ENCODE assay signal across 9 cellular contexts in genomic region chr2:193584001-193584400, GRCh38.
DNase-seq lines count a peak whose midpoint lies in the region; ATAC-seq, FAIRE-seq and TF ChIP-seq lines count a peak whose summit lies in the region.
"Had no signal": no experiment of that assay in that cellular context is flagged by ENCODE, and none has a peak within 500 bp of the region (broad histone marks: within the 10 kb centered on the region; RNA-seq: fewer than 3 reads in every experiment).

No MANE protein-coding gene starts in this region.

- H3K4me1 Mint-ChIP-seq in MCF 10A (ENCODE audit: insufficient read depth, unreplicated experiment) = no peaks in the 10 kb centered on the region
- no peaks in the 10 kb centered on the region for H3K4me1 Mint-ChIP-seq in CD4-positive, alpha-beta memory T cell
- H3K4me1 Mint-ChIP-seq: T-helper 17 cell had no signal

- no peak overlapping the region for H3K27ac ChIP-seq in breast epithelium
- H3K27ac ChIP-seq in CD4-positive, alpha-beta memory T cell (ENCODE audit: low read depth, low read length) = no peak overlapping the region

- no peak overlapping the region for H3K4me3 Mint-ChIP-seq in MCF 10A (ENCODE audit: unreplicated experiment)
- peak overlapping the region in 1 of 8 donors; percentile 3 for H3K4me3 Mint-ChIP-seq in CD4-positive, alpha-beta memory T cell
- H3K4me3 Mint-ChIP-seq: T-helper 17 cell had no signal

- H3K9me3 Mint-ChIP-seq in MCF 10A (ENCODE audit: unreplicated experiment) = no peaks in the 10 kb centered on the region
- H3K9me3 Mint-ChIP-seq in CD4-positive, alpha-beta memory T cell = peaks cover 0 to 7% (median 2%) of the 10 kb centered on the region in 8 donors

- H3K27ac Mint-ChIP-seq in MCF 10A (ENCODE audit: low read depth, unreplicated experiment) = peak overlapping the region; percentile 2
- no peak overlapping the region for H3K27ac Mint-ChIP-seq in CD4-positive, alpha-beta memory T cell
- H3K27ac Mint-ChIP-seq: T-helper 17 cell had no signal

- FAIRE-seq in urothelium cell line (lab: Jason Lieb, UNC) = no peak

- H3K4me1 ChIP-seq in breast epithelium = no peaks in the 10 kb centered on the region
- H3K4me1 ChIP-seq in CD4-positive, alpha-beta memory T cell (ENCODE audit: insufficient read depth, low read length) = no peaks in the 10 kb centered on the region

- TF ChIP-seq POLR2A in breast epithelium (IDR thresholded peaks at IDR 0.05) = no peak

- peaks cover 5% of the 10 kb centered on the region for H3K36me3 ChIP-seq in breast epithelium
- no peaks in the 10 kb centered on the region for H3K36me3 ChIP-seq in CD4-positive, alpha-beta memory T cell (ENCODE audit: insufficient read depth, low read length)

- H3K36me3 Mint-ChIP-seq in MCF 10A (ENCODE audit: insufficient read depth, unreplicated experiment) = no peaks in the 10 kb centered on the region
- no peaks in the 10 kb centered on the region for H3K36me3 Mint-ChIP-seq in CD4-positive, alpha-beta memory T cell

- H3K4me3 ChIP-seq in breast epithelium (no peak overlapping the region), fibroblast of the aortic adventitia (ENCODE audit: low read depth, low read length) (no peak overlapping the region)
- H3K4me3 ChIP-seq in CD4-positive, alpha-beta memory T cell (ENCODE audit: low read length in 2 of 2) = no peak overlapping the region

- H3K27me3 Mint-ChIP-seq in MCF 10A (ENCODE audit: insufficient read depth, unreplicated experiment) = no peaks in the 10 kb centered on the region
- no peaks in the 10 kb centered on the region for H3K27me3 Mint-ChIP-seq in CD4-positive, alpha-beta memory T cell
- H3K27me3 Mint-ChIP-seq: T-helper 17 cell had no signal

- DNase-seq in MCF 10A (ENCODE audit: unreplicated experiment) (peak; percentile 28), breast epithelium (ENCODE audit: low spot score in 2 of 2) (no peak), NCI-H69 (lab: John Stamatoyannopoulos, UW) (peak; percentile 64), fibroblast of the aortic adventitia (ENCODE audit: low read depth) (peak; percentile 17), urothelium cell line (ENCODE audit: low spot score) (peak; percentile 8), DMS153 (lab: John Stamatoyannopoulos, UW) (no peak)
- DNase-seq in CD4-positive, alpha-beta memory T cell = no peak
- DNase-seq: T-helper 17 cell had no signal

- CTCF ChIA-PET in MCF 10A (lab: Yijun Ruan, JAX) = interaction anchor here (0.5 to 3.1 kb wide), 17 partner anchors 9 to 1392 kb away, joined by 3 to 28 read pairs (median 3); no protein-coding TSS in a partner anchor
- CTCF ChIA-PET in CD4-positive, alpha-beta memory T cell (lab: Charles Lee; ENCODE audit: partially characterized antibody) = no interaction called here

- no peak for ATAC-seq in esophagus mucosa
- ATAC-seq: T-helper 17 cell had no signal

- H3K27me3 ChIP-seq in breast epithelium = no peaks in the 10 kb centered on the region
- no peaks in the 10 kb centered on the region for H3K27me3 ChIP-seq in CD4-positive, alpha-beta memory T cell (ENCODE audit: insufficient read depth, low read length)

- no TSS peak for BruUV-seq in MCF 10A (replicated peaks; lab: Mats Ljungman, UMichigan)

- intact Hi-C loops in MCF 10A (cut with micrococcal nuclease) (loop anchor here (1.0 to 5.0 kb wide), 2 partner anchors 834 to 1387 kb away; no protein-coding TSS in a partner anchor), breast epithelium (cut with DNase I; ENCODE audit: low total_unique reads) (no loop called here)
- intact Hi-C loops in CD4-positive, alpha-beta memory T cell (cut with micrococcal nuclease) = no loop called here

- peaks cover 6 to 9% of the 10 kb centered on the region in 2 donors for H3K9me3 ChIP-seq in breast epithelium
- no peaks in the 10 kb centered on the region for H3K9me3 ChIP-seq in CD4-positive, alpha-beta memory T cell (ENCODE audit: control insufficient read depth in 1 of 2, low read length in 2 of 2)

- POLR2A ChIA-PET in MCF 10A (lab: Yijun Ruan, JAX) = interaction anchor here (0.8 kb wide), 1 partner anchor 365 kb away, joined by 3 read pairs; no protein-coding TSS in a partner anchor
- POLR2A ChIA-PET in CD4-positive, alpha-beta memory T cell (lab: Charles Lee; ENCODE audit: partially characterized antibody) = no interaction called here

- peak; percentile 17 for TF ChIP-seq CTCF in MCF 10A (IDR thresholded peaks at IDR 0.05; ENCODE audit: unreplicated experiment)
- TF ChIP-seq CTCF in breast epithelium (IDR thresholded peaks at IDR 0.05) = no peak
- TF ChIP-seq CTCF in fibroblast of the aortic adventitia (IDR thresholded peaks at IDR 0.05; ENCODE audit: insufficient read depth, low read length) = no peak

Comparison
In these comparisons a context has a peak if more than half of its experiments do, and no peak if none do; other contexts are left out.
1. DNase-seq: peak in MCF 10A (single experiment), NCI-H69 (single experiment), fibroblast of the aortic adventitia (single experiment) and urothelium cell line (single experiment); none in breast epithelium (0 of 2), DMS153 (single experiment) and CD4-positive, alpha-beta memory T cell (0 of 5).